In genomic region chr4:26179316-26179760, GRCh38 we compare ENCODE assay signal across 8 cellular contexts.
DNase-seq lines count a peak whose midpoint lies in the region; ATAC-seq and TF ChIP-seq lines count a peak whose summit lies in the region.

No MANE protein-coding gene starts in this region.

- H3K27me3 ChIP-seq in WERI-Rb-1 (ENCODE audit: insufficient read depth, low read depth, severe bottlenecking): no peaks in the 10 kb centered on the region
- no peaks in the 10 kb centered on the region for H3K27me3 ChIP-seq in H9 (ENCODE audit: insufficient read depth, low read length)

- DNase-seq in activated naive CD8-positive, alpha-beta T cell treated with anti-CD3 and anti-CD28 coated beads, Interleukin-2, amount 10 ng/mL, durations not matched to agents 7 days and 5 days: no peak
- no peak for DNase-seq in activated naive CD8-positive, alpha-beta T cell treated with anti-CD3 and anti-CD28 coated beads for 36 hours
- DNase-seq in WERI-Rb-1 (no peak), H9 (no peak)
- DNase-seq in stimulated activated CD4-positive, alpha-beta T cell treated with anti-CD3 and anti-CD28 coated beads, Interleukin-4, amount 100 ng/mL, for 1 hour: no peak

- H3K4me3 ChIP-seq in WERI-Rb-1 (ENCODE audit: low read depth, low read length): no peak overlapping the region

- peaks cover 3% of the 10 kb centered on the region for H3K9me3 Mint-ChIP-seq in activated naive CD8-positive, alpha-beta T cell treated with anti-CD3 and anti-CD28 coated beads, Interleukin-2, amount 10 ng/mL, durations not matched to agents 7 days and 5 days
- H3K9me3 Mint-ChIP-seq in activated naive CD8-positive, alpha-beta T cell treated with anti-CD3 and anti-CD28 coated beads for 36 hours: peaks cover 2% of the 10 kb centered on the region
- H3K9me3 Mint-ChIP-seq in stimulated activated naive CD8-positive, alpha-beta T cell treated with anti-CD3 and anti-CD28 coated beads, Interleukin-15, Interleukin-2, amounts not matched to agents 100 ng/mL and 50 ng/mL, for 24 hours: no peaks in the 10 kb centered on the region
- H3K9me3 Mint-ChIP-seq in H9: peaks cover 0 to 2% of the 10 kb centered on the region in 2 experiments; a peak in 3 of 5 replicates

- no peaks in the 10 kb centered on the region for H3K36me3 ChIP-seq in WERI-Rb-1

- H4K5ac ChIP-seq in H9 (ENCODE audit: insufficient read length, low read depth, low read length): no peak overlapping the region

- H3K18ac ChIP-seq in H9 (ENCODE audit: insufficient read length, low read depth, low read length): no peak overlapping the region

- WGBS in H9 (ENCODE audit: extremely low coverage, insufficient read length, low lambda C conversion rate): no CpG with 5 or more reads among the region's 6 CpGs

- no peak overlapping the region for H3K14ac ChIP-seq in H9 (ENCODE audit: insufficient read depth, low read length)

- no peak overlapping the region for H3K9ac ChIP-seq in H9 (ENCODE audit: extremely low read depth, insufficient read length, low read length)

- H3K79me2 ChIP-seq in H9 (ENCODE audit: insufficient read depth, low read length): no peaks in the 10 kb centered on the region

- peaks cover 5% of the 10 kb centered on the region for H3K4me1 Mint-ChIP-seq in activated naive CD8-positive, alpha-beta T cell treated with anti-CD3 and anti-CD28 coated beads, Interleukin-2, amount 10 ng/mL, durations not matched to agents 7 days and 5 days
- H3K4me1 Mint-ChIP-seq in activated naive CD8-positive, alpha-beta T cell treated with anti-CD3 and anti-CD28 coated beads for 36 hours: peaks cover 12% of the 10 kb centered on the region
- peaks cover 28% of the 10 kb centered on the region for H3K4me1 Mint-ChIP-seq in stimulated activated naive CD8-positive, alpha-beta T cell treated with anti-CD3 and anti-CD28 coated beads, Interleukin-15, Interleukin-2, amounts not matched to agents 100 ng/mL and 50 ng/mL, for 24 hours (ENCODE audit: low read depth)
- peaks cover 5 to 11% of the 10 kb centered on the region in 2 experiments for H3K4me1 Mint-ChIP-seq in H9

- H2BK120ac ChIP-seq in H9 (ENCODE audit: low read depth, low read length, poor library complexity, severe bottlenecking): no peak overlapping the region

- H3K23ac ChIP-seq in H9 (ENCODE audit: insufficient read length, low read depth, low read length): no peak overlapping the region

- H3K4me2 ChIP-seq in H9 (ENCODE audit: insufficient read depth, insufficient read length, low read length): no peak overlapping the region

- H3K23me2 ChIP-seq in H9 (ENCODE audit: insufficient read length, low read depth, low read length, poor library complexity, severe bottlenecking): no peaks in the 10 kb centered on the region

- TF ChIP-seq CTCF in WERI-Rb-1 (IDR thresholded peaks at IDR 0.05; ENCODE audit: low read depth, low read length) (no peak), H9 (conservative IDR thresholded peaks at IDR 0.05) (no peak)

- no peak for ATAC-seq in activated naive CD8-positive, alpha-beta T cell treated with anti-CD3 and anti-CD28 coated beads, Interleukin-2, amount 10 ng/mL, durations not matched to agents 7 days and 5 days (ENCODE audit: low read depth)
- ATAC-seq in GM21619 (IDR thresholded peaks at IDR 0.05; ENCODE audit: unreplicated experiment): peak; percentile 81
- peak; percentile 80 for ATAC-seq in HG03280 (IDR thresholded peaks at IDR 0.05; ENCODE audit: unreplicated experiment)

- H3K56ac ChIP-seq in H9 (ENCODE audit: insufficient read length, low read depth, low read length): no peak overlapping the region

- H2BK20ac ChIP-seq in H9 (ENCODE audit: low read depth, low read length, poor library complexity, severe bottlenecking): no peak overlapping the region

- H4K8ac ChIP-seq in H9 (replicated peaks; ENCODE audit: insufficient read length, low read depth, low read length): no peak overlapping the region

- H3K4ac ChIP-seq in H9 (ENCODE audit: low read depth, low read length): no peak overlapping the region

- H4K20me1 ChIP-seq in H9 (ENCODE audit: control insufficient read depth, insufficient read depth, insufficient read length): no peaks in the 10 kb centered on the region

- peak overlapping the region; percentile 20 for H3K27ac Mint-ChIP-seq in activated naive CD8-positive, alpha-beta T cell treated with anti-CD3 and anti-CD28 coated beads, Interleukin-2, amount 10 ng/mL, durations not matched to agents 7 days and 5 days
- H3K27ac Mint-ChIP-seq in activated naive CD8-positive, alpha-beta T cell treated with anti-CD3 and anti-CD28 coated beads for 36 hours: no peak overlapping the region
- H3K27ac Mint-ChIP-seq in stimulated activated naive CD8-positive, alpha-beta T cell treated with anti-CD3 and anti-CD28 coated beads, Interleukin-15, Interleukin-2, amounts not matched to agents 100 ng/mL and 50 ng/mL, for 24 hours: peak overlapping the region; percentile 74
- no peak overlapping the region for H3K27ac Mint-ChIP-seq in H9

- H2BK15ac ChIP-seq in H9 (ENCODE audit: low read depth, low read length): no peak overlapping the region

- no peak overlapping the region for H4K91ac ChIP-seq in H9 (ENCODE audit: insufficient read length, low read depth, low read length)

- no peak overlapping the region for H3K27ac ChIP-seq in WERI-Rb-1
- H3K27ac ChIP-seq in H9 (ENCODE audit: insufficient read length, low read depth, low read length): no peak overlapping the region

- POLR2A ChIA-PET in activated naive CD8-positive, alpha-beta T cell treated with anti-CD3 and anti-CD28 coated beads, Interleukin-2, amount 10 ng/mL, durations not matched to agents 7 days and 5 days (lab: Charles Lee): no interaction called here

- H2BK5ac ChIP-seq in H9 (ENCODE audit: insufficient read length, low read length): no peak overlapping the region

- no peak overlapping the region for H2BK12ac ChIP-seq in H9 (ENCODE audit: insufficient read length, low read depth, low read length)

- H3K4me1 ChIP-seq in H9 (ENCODE audit: insufficient read depth, low read length): no peaks in the 10 kb centered on the region; the same call in 1 of the 2 replicates

- peaks cover 2% of the 10 kb centered on the region for H3K36me3 Mint-ChIP-seq in activated naive CD8-positive, alpha-beta T cell treated with anti-CD3 and anti-CD28 coated beads, Interleukin-2, amount 10 ng/mL, durations not matched to agents 7 days and 5 days
- H3K36me3 Mint-ChIP-seq in activated naive CD8-positive, alpha-beta T cell treated with anti-CD3 and anti-CD28 coated beads for 36 hours: no peaks in the 10 kb centered on the region
- no peaks in the 10 kb centered on the region for H3K36me3 Mint-ChIP-seq in stimulated activated naive CD8-positive, alpha-beta T cell treated with anti-CD3 and anti-CD28 coated beads, Interleukin-15, Interleukin-2, amounts not matched to agents 100 ng/mL and 50 ng/mL, for 24 hours (ENCODE audit: low read depth)
- no peaks in the 10 kb centered on the region for H3K36me3 Mint-ChIP-seq in H9 (ENCODE audit: insufficient read depth in 1 of 3, low read depth in 3 of 3)

- H2AK5ac ChIP-seq in H9 (ENCODE audit: insufficient read length, low read length): no peak overlapping the region

- no peak overlapping the region for H2AFZ ChIP-seq in H9 (ENCODE audit: low read length)

- H3K27me3 Mint-ChIP-seq in activated naive CD8-positive, alpha-beta T cell treated with anti-CD3 and anti-CD28 coated beads, Interleukin-2, amount 10 ng/mL, durations not matched to agents 7 days and 5 days: no peaks in the 10 kb centered on the region
- H3K27me3 Mint-ChIP-seq in activated naive CD8-positive, alpha-beta T cell treated with anti-CD3 and anti-CD28 coated beads for 36 hours: no peaks in the 10 kb centered on the region
- no peaks in the 10 kb centered on the region for H3K27me3 Mint-ChIP-seq in stimulated activated naive CD8-positive, alpha-beta T cell treated with anti-CD3 and anti-CD28 coated beads, Interleukin-15, Interleukin-2, amounts not matched to agents 100 ng/mL and 50 ng/mL, for 24 hours
- peaks cover 2% of the 10 kb centered on the region for H3K27me3 Mint-ChIP-seq in H9 (ENCODE audit: low read depth)

- no peak overlapping the region for H3T11ph ChIP-seq in H9 (ENCODE audit: low read length)

- H3K9me3 ChIP-seq in WERI-Rb-1 (ENCODE audit: severe bottlenecking): no peaks in the 10 kb centered on the region
- H3K9me3 ChIP-seq in H9 (ENCODE audit: control insufficient read depth, low read depth, low read length): no peaks in the 10 kb centered on the region

- no peaks in the 10 kb centered on the region for H3K79me1 ChIP-seq in H9 (ENCODE audit: insufficient read depth, low read depth, low read length, poor library complexity, severe bottlenecking)

- H3K4me3 Mint-ChIP-seq in activated naive CD8-positive, alpha-beta T cell treated with anti-CD3 and anti-CD28 coated beads, Interleukin-2, amount 10 ng/mL, durations not matched to agents 7 days and 5 days: no peak overlapping the region
- no peak overlapping the region for H3K4me3 Mint-ChIP-seq in activated naive CD8-positive, alpha-beta T cell treated with anti-CD3 and anti-CD28 coated beads for 36 hours
- H3K4me3 Mint-ChIP-seq in stimulated activated naive CD8-positive, alpha-beta T cell treated with anti-CD3 and anti-CD28 coated beads, Interleukin-15, Interleukin-2, amounts not matched to agents 100 ng/mL and 50 ng/mL, for 24 hours: no peak overlapping the region
- no peak overlapping the region for H3K4me3 Mint-ChIP-seq in H9

Comparison
In these comparisons a context has a peak if more than half of its experiments do, and no peak if none do; other contexts are left out.
1. H3K27ac Mint-ChIP-seq: peak in activated naive CD8-positive, alpha-beta T cell treated with anti-CD3 and anti-CD28 coated beads, Interleukin-2, amount 10 ng/mL, durations not matched to agents 7 days and 5 days (single experiment) and stimulated activated naive CD8-positive, alpha-beta T cell treated with anti-CD3 and anti-CD28 coated beads, Interleukin-15, Interleukin-2, amounts not matched to agents 100 ng/mL and 50 ng/mL, for 24 hours (single experiment); none in activated naive CD8-positive, alpha-beta T cell treated with anti-CD3 and anti-CD28 coated beads for 36 hours (single experiment) and H9 (0 of 3).